Comparison of ENCODE assay signal across 17 cellular contexts in the genomic region with DNA sequence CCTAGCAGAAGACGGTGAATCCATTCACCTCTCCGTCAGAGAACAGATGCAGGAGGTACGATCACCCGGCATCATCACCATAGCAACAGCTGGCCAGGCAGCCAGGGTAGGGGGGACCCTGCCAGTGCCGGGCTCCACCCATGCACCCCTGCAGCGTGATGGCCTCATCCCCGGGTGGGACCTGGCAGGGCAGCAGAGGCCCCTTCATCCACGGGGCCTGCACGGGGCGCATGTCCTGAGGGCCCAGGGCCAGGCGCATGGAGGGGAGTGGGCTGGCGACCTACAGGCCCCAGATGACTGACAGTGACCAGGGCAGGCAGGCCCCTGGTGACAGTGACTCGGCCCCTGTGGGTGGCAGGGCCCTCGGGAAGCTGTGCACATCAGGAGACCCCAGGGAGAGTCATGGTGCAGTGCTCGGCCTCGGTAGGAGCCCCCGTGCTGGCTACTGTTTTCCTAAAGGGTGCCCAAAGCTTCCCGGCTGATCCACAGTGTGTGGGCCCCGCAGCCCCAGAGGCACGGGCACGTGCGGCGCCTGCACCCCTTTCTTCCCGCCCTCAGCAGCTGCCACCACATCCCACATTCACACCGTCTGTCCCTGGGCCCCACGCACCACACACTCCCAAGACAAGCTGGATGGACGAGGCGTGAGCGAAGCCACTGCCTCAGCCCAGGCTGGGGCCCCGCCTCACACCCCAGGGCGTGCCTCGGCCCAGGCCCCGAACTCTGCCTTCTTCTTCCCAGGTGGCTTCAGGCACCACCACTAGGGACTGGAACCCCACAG. TPM values are rescaled to one million over a fixed set of nuclear protein-coding genes. Genes with fewer than 3 reads are reported as not detected.
DNase-seq lines count a peak whose midpoint lies in the region; ATAC-seq and TF ChIP-seq lines count a peak whose summit lies in the region.
"Had no signal": no experiment of that assay in that cellular context is flagged by ENCODE, and none has a peak within 500 bp of the region (broad histone marks: within the 10 kb centered on the region; RNA-seq: fewer than 3 reads in every experiment).

No MANE protein-coding gene starts in this region.

- no peak overlapping the region for H3K4me2 ChIP-seq in neuronal stem cell (ENCODE audit: insufficient read depth, low read length, poor library complexity, severe bottlenecking)

- peaks cover 38% of the 10 kb centered on the region for H3K36me3 ChIP-seq in HUES6 (ENCODE audit: control insufficient read depth, insufficient read depth, low read length)
- H3K36me3 ChIP-seq in neuronal stem cell (replicated peaks in 1 of 2; ENCODE audit: control insufficient read depth in 2 of 2, insufficient read depth in 2 of 2, low read length in 2 of 2), result peaks cover 4 to 36% of the 10 kb centered on the region in 2 donors

- H3K79me1 ChIP-seq in neuronal stem cell (ENCODE audit: low read depth, low read length), result peaks cover 70% of the 10 kb centered on the region

- no peak overlapping the region for H2BK120ac ChIP-seq in neuronal stem cell (ENCODE audit: low read depth, low read length)

- H3K27me3 ChIP-seq in CD4-positive, alpha-beta T cell (ENCODE audit: control insufficient read depth, insufficient read depth, low read length), result no peaks in the 10 kb centered on the region
- H3K27me3 ChIP-seq in HUES6 (ENCODE audit: control insufficient read depth, insufficient read depth, low read length) (no peaks in the 10 kb centered on the region), neuronal stem cell (ENCODE audit: control insufficient read depth in 3 of 3, insufficient read depth in 3 of 3, low read depth in 1 of 3, low read length in 3 of 3) (no peaks in the 10 kb centered on the region)

- H4K8ac ChIP-seq in neuronal stem cell (ENCODE audit: low read depth, low read length), result no peak overlapping the region

- H3K9ac ChIP-seq in HUES6 (ENCODE audit: low read length), result no peak overlapping the region
- H3K9ac ChIP-seq in neuronal stem cell (ENCODE audit: low read depth, low read length, poor library complexity), result peak overlapping the region; percentile 70

- no peak for ATAC-seq in CD4-positive, alpha-beta T cell (ENCODE audit: poor library complexity)
- ATAC-seq in GM21423 (IDR thresholded peaks at IDR 0.05; ENCODE audit: unreplicated experiment) (no peak), HG03280 (IDR thresholded peaks at IDR 0.05; ENCODE audit: unreplicated experiment) (no peak), GM21367 (IDR thresholded peaks at IDR 0.05; ENCODE audit: unreplicated experiment) (no peak)
- ATAC-seq: PC-3, WTC11 had no signal

- H3K9me3 ChIP-seq in CD4-positive, alpha-beta T cell (ENCODE audit: control insufficient read depth, low read length), result no peaks in the 10 kb centered on the region
- H3K9me3 ChIP-seq in HUES6 (ENCODE audit: control insufficient read depth, insufficient read depth, low read depth, low read length) (no peaks in the 10 kb centered on the region), neuronal stem cell (replicated peaks in 1 of 2; ENCODE audit: control insufficient read depth in 2 of 2, insufficient read depth in 1 of 2, low read depth in 1 of 2, low read length in 2 of 2) (no peaks in the 10 kb centered on the region)

- no peak overlapping the region for H2BK15ac ChIP-seq in neuronal stem cell (ENCODE audit: low read length)

- peak overlapping the region; percentile 97 for H3K27ac ChIP-seq in CD4-positive, alpha-beta T cell (ENCODE audit: low read depth, low read length)
- H3K27ac ChIP-seq in HUES6 (ENCODE audit: low read depth, low read length), result peak overlapping the region; percentile 47; the same call in 1 of the 2 replicates
- H3K27ac ChIP-seq in epithelial cell of prostate, result peak overlapping the region; percentile 86
- no peak overlapping the region for H3K27ac ChIP-seq in neuronal stem cell (replicated peaks; ENCODE audit: low read length)

- H3K4me1 Mint-ChIP-seq in CD4-positive, alpha-beta T cell (ENCODE audit: low read depth), result peaks cover 53% of the 10 kb centered on the region

- no peak overlapping the region for H2AK5ac ChIP-seq in neuronal stem cell (ENCODE audit: low read depth, low read length)

- H3K23ac ChIP-seq in neuronal stem cell (ENCODE audit: low read depth, low read length, poor library complexity), result peak overlapping the region; percentile 43

- no peak overlapping the region for H3K4me3 Mint-ChIP-seq in CD4-positive, alpha-beta T cell
- H3K4me3 Mint-ChIP-seq: WTC11 had no signal

- TF ChIP-seq CTCF in CD4-positive, alpha-beta T cell (IDR thresholded peaks at IDR 0.05), result no peak

- no peak overlapping the region for H3K18ac ChIP-seq in neuronal stem cell (ENCODE audit: low read length)

- DNase-seq in CD4-positive, alpha-beta T cell, result peak in 1 of 10 experiments; percentile 6
- DNase-seq in epithelial cell of prostate (ENCODE audit: low read depth, low spot score) (no peak), neuronal stem cell (ENCODE audit: low spot score) (no peak), NCI-H446 treated with DMSO at 0.1 percent for 48 hours (lab: John Stamatoyannopoulos, UW) (no peak)
- DNase-seq: foreskin melanocyte; KG1; NCI-H1436; NCI-H510A; PC-3; stimulated activated CD4-positive, alpha-beta T cell treated with anti-CD3 and anti-CD28 coated beads, Interleukin-2, amount 100 ng/mL, for 48 hours had no signal

- H3K27ac Mint-ChIP-seq in CD4-positive, alpha-beta T cell, result peak overlapping the region; percentile 97
- H3K27ac Mint-ChIP-seq: WTC11 had no signal

- CTCF ChIA-PET in CD4-positive, alpha-beta T cell (lab: Charles Lee), result no interaction called here

- H3K36me3 Mint-ChIP-seq in CD4-positive, alpha-beta T cell (ENCODE audit: low read depth), result peaks cover 51% of the 10 kb centered on the region
- H3K36me3 Mint-ChIP-seq: WTC11 had no signal

- no peaks in the 10 kb centered on the region for H3K27me3 Mint-ChIP-seq in CD4-positive, alpha-beta T cell

- intact Hi-C loops in CD4-positive, alpha-beta T cell (cut with DNase I, micrococcal nuclease), result no loop called here

- H3K4me3 ChIP-seq in HUES6 (ENCODE audit: low read depth, low read length) (no peak overlapping the region), neuronal stem cell (ENCODE audit: low read length in 2 of 2) (no peak overlapping the region)

- peaks cover 15% of the 10 kb centered on the region for H3K4me1 ChIP-seq in HUES6 (ENCODE audit: control insufficient read depth, insufficient read depth, low read length)
- peaks cover 9 to 13% of the 10 kb centered on the region in 2 donors for H3K4me1 ChIP-seq in neuronal stem cell (ENCODE audit: control insufficient read depth in 2 of 2, insufficient read depth in 1 of 2, low read depth in 1 of 2, low read length in 2 of 2)

- no peaks in the 10 kb centered on the region for H3K9me3 Mint-ChIP-seq in CD4-positive, alpha-beta T cell
- H3K9me3 Mint-ChIP-seq: WTC11 had no signal

- no peak overlapping the region for H2AFZ ChIP-seq in neuronal stem cell (ENCODE audit: low read length)

- no CpG with 5 or more reads among the region's 33 CpGs for WGBS in neuronal stem cell (ENCODE audit: extremely low coverage in 2 of 2, insufficient read length in 2 of 2, insufficient replicate concordance in 1 of 2), 2 donors

- no peak overlapping the region for H2BK12ac ChIP-seq in neuronal stem cell (ENCODE audit: low read length)

- no peak overlapping the region for H3K14ac ChIP-seq in neuronal stem cell (ENCODE audit: low read length)

- peak overlapping the region; percentile 39 for H2BK5ac ChIP-seq in neuronal stem cell (ENCODE audit: low read length)

- POLR2A ChIA-PET in CD4-positive, alpha-beta T cell (lab: Charles Lee), result interaction anchor here (2.5 kb wide), 1 partner anchor 11 kb away, joined by 5 read pairs; no protein-coding TSS in a partner anchor

- no peak overlapping the region for H4K91ac ChIP-seq in neuronal stem cell (ENCODE audit: low read depth, low read length, poor library complexity)

- H3K4ac ChIP-seq in neuronal stem cell (ENCODE audit: low read length), result no peak overlapping the region

RNA-seq across cellular contexts. Expression of a gene that starts 4.8 kb away (rescaled TPM):
- 100 to 1,000 TPM; 112 to 119 TPM for total RNA-seq in CD4-positive, alpha-beta T cell
- 59.4 TPM for polyA plus RNA-seq in neuronal stem cell (2013, experiment 1 of 2)
- polyA plus RNA-seq in neuronal stem cell (2013, experiment 2 of 2), result 57.6 TPM

RNA-seq across cellular contexts. Expression of a gene that starts 17.9 kb away (rescaled TPM):
- total RNA-seq in CD4-positive, alpha-beta T cell, result 1 to 10 TPM; 2.2 to 3.4 TPM
- polyA plus RNA-seq in neuronal stem cell (2013, experiment 1 of 2), result 6.2 TPM
- 6.2 TPM for polyA plus RNA-seq in neuronal stem cell (2013, experiment 2 of 2)

RNA-seq across cellular contexts. Expression of a gene that starts 18.6 kb away (rescaled TPM):
- under 1 TPM; 0.42 to 0.49 TPM for total RNA-seq in CD4-positive, alpha-beta T cell
- polyA plus RNA-seq in neuronal stem cell (2013, experiment 1 of 2), result 0.78 TPM
- polyA plus RNA-seq in neuronal stem cell (2013, experiment 2 of 2), result 0.66 TPM

RNA-seq across cellular contexts. Expression of a gene that starts 24.9 kb away (rescaled TPM):
- total RNA-seq in CD4-positive, alpha-beta T cell, result 10 to 100 TPM; 54.4 to 56.2 TPM
- 50.0 TPM for polyA plus RNA-seq in neuronal stem cell (2013, experiment 1 of 2)
- polyA plus RNA-seq in neuronal stem cell (2013, experiment 2 of 2), result 45.6 TPM

RNA-seq across cellular contexts. Expression of a gene that starts 37.0 kb away (rescaled TPM):
- not detected for total RNA-seq in CD4-positive, alpha-beta T cell
- 0.03 TPM for polyA plus RNA-seq in neuronal stem cell (2013, experiment 1 of 2)
- 0.06 TPM for polyA plus RNA-seq in neuronal stem cell (2013, experiment 2 of 2)
- total RNA-seq: astrocyte, PC-3, renal cortical epithelial cell, WTC11 had no signal
